Comparison of ENCODE assay signal across 26 cellular contexts in genomic region chrX:94123062-94123461, GRCh38.
DNase-seq lines count a peak whose midpoint lies in the region; ATAC-seq, FAIRE-seq and TF ChIP-seq lines count a peak whose summit lies in the region.
"Had no signal": no experiment of that assay in that cellular context is flagged by ENCODE, and none has a peak within 500 bp of the region (broad histone marks: within the 10 kb centered on the region; RNA-seq: fewer than 3 reads in every experiment).

No MANE protein-coding gene starts in this region.

- intact Hi-C loops in prostate gland (cut with DNase I): no loop called here

- H3K9me3 ChIP-seq in MM.1S (replicated peaks; ENCODE audit: insufficient read depth, low read length) (no peaks in the 10 kb centered on the region), prostate gland (no peaks in the 10 kb centered on the region)
- H3K9me3 ChIP-seq: HAP-1 had no signal

- H3F3A ChIP-seq in MM.1S (ENCODE audit: insufficient read depth, low read length): no peaks in the 10 kb centered on the region

- CTCF ChIA-PET in RWPE1 (lab: Yijun Ruan, JAX): no interaction called here

- H3K9ac ChIP-seq in MM.1S (ENCODE audit: low read length): no peak overlapping the region

- no peak for TF ChIP-seq POLR2A in prostate gland (IDR thresholded peaks at IDR 0.05)

- 83% methylated on average over 2 of the region's 2 CpGs for WGBS in prostate gland

- H3K36me3 ChIP-seq in MM.1S (replicated peaks; ENCODE audit: insufficient read depth, low read length) (no peaks in the 10 kb centered on the region), bronchial epithelial cell (ENCODE audit: control insufficient read depth, insufficient read depth, low read length) (no peaks in the 10 kb centered on the region), prostate gland (no peaks in the 10 kb centered on the region)
- H3K36me3 ChIP-seq: HAP-1 had no signal

- no peak overlapping the region for H3K4me2 ChIP-seq in MM.1S (ENCODE audit: low read depth, low read length)
- H3K4me2 ChIP-seq: GM23338 had no signal

- no peak for FAIRE-seq in bronchial epithelial cell (lab: Jason Lieb, UNC)
- FAIRE-seq: G401.6 had no signal

- DNase-seq in MM.1S: peak; percentile 7
- peak; percentile 1 for DNase-seq in RWPE1 (ENCODE audit: low spot score)
- peak; percentile 18 for DNase-seq in bronchial epithelial cell (ENCODE audit: low read depth)
- DNase-seq in SIG-M5 treated with dmso at 0.1 percent for 504 hours (lab: John Stamatoyannopoulos, UW; ENCODE audit: unreplicated experiment): no peak
- DNase-seq in prostate gland (ENCODE audit: low spot score): no peak
- DNase-seq in SKM-1 (lab: John Stamatoyannopoulos, UW; ENCODE audit: unreplicated experiment): no peak
- DNase-seq: C1 segment of cervical spinal cord; CD4-positive, alpha-beta memory T cell; COR-L47; HFFc6; IMR-90; KG1; NCI-H1092 treated with DMSO at 0.1 percent for 48 hours; NCI-H1436; NCI-H187; NCI-H2081 treated with DMSO at 0.1 percent for 48 hours; NCI-H2171; NCI-H226; NCI-H510A; NCI-H69; SHP77; SW 1271 had no signal

- H3K4me1 ChIP-seq in MM.1S (ENCODE audit: low read length) (no peaks in the 10 kb centered on the region), prostate gland (replicated peaks) (no peaks in the 10 kb centered on the region)
- H3K4me1 ChIP-seq: HAP-1 had no signal

- H3K79me2 ChIP-seq in MM.1S (ENCODE audit: low read length): no peaks in the 10 kb centered on the region

- ATAC-seq in SK-N-SH treated with all-trans-retinoic acid at 6 μM for 48 hours: no peak
- ATAC-seq: GM23338 had no signal

- no peak overlapping the region for H3K4me3 ChIP-seq in MM.1S (ENCODE audit: low read length)
- no peak overlapping the region for H3K4me3 ChIP-seq in bronchial epithelial cell (ENCODE audit: low read depth, low read length)
- H3K4me3 ChIP-seq in prostate gland: no peak overlapping the region
- H3K4me3 ChIP-seq: GM23338, HAP-1 had no signal

- H3K27ac ChIP-seq in MM.1S (ENCODE audit: low read length) (no peak overlapping the region), RWPE1 (no peak overlapping the region), prostate gland (no peak overlapping the region)

- H2AFZ ChIP-seq in MM.1S (ENCODE audit: low read length): no peak overlapping the region
- H2AFZ ChIP-seq: GM23338 had no signal

- no peaks in the 10 kb centered on the region for H3K9me2 ChIP-seq in MM.1S (replicated peaks; ENCODE audit: insufficient read depth, low read length)

- TF ChIP-seq CTCF in MM.1S (IDR thresholded peaks at IDR 0.05; ENCODE audit: low read length) (no peak), RWPE1 (conservative IDR thresholded peaks at IDR 0.05; ENCODE audit: low read depth) (no peak), bronchial epithelial cell (IDR thresholded peaks at IDR 0.05; ENCODE audit: insufficient read depth, low read length, severe bottlenecking) (no peak), prostate gland (IDR thresholded peaks at IDR 0.05) (no peak)

- no peaks in the 10 kb centered on the region for H4K20me1 ChIP-seq in MM.1S (ENCODE audit: insufficient read depth, low read length)

- H3K27me3 ChIP-seq in MM.1S (replicated peaks; ENCODE audit: insufficient read depth, low read length): no peaks in the 10 kb centered on the region
- no peaks in the 10 kb centered on the region for H3K27me3 ChIP-seq in bronchial epithelial cell (ENCODE audit: control insufficient read depth, insufficient read depth, low read length)
- H3K27me3 ChIP-seq in prostate gland (replicated peaks; ENCODE audit: insufficient read depth): no peaks in the 10 kb centered on the region

- POLR2A ChIA-PET in RWPE1 (lab: Yijun Ruan, JAX; ENCODE audit: low non-redundant PET): no interaction called here

TF ChIP-seq in SK-N-SH treated with all-trans-retinoic acid at 6 μM for 48 hours, 23 proteins besides CTCF, POLR2A, EP300 and RAD21:
- TF ChIP-seq CSDC2 (CRISPR knock-in tag; IDR thresholded peaks at IDR 0.05): no peak
- TF ChIP-seq, protein P1, sequence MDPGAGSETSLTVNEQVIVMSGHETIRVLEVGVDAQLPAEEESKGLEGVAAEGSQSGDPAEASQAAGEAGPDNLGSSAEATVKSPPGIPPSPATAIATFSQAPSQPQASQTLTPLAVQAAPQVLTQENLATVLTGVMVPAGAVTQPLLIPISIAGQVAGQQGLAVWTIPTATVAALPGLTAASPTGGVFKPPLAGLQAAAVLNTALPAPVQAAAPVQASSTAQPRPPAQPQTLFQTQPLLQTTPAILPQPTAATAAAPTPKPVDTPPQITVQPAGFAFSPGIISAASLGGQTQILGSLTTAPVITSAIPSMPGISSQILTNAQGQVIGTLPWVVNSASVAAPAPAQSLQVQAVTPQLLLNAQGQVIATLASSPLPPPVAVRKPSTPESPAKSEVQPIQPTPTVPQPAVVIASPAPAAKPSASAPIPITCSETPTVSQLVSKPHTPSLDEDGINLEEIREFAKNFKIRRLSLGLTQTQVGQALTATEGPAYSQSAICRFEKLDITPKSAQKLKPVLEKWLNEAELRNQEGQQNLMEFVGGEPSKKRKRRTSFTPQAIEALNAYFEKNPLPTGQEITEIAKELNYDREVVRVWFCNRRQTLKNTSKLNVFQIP (CRISPR knock-in tag; IDR thresholded peaks at IDR 0.05; ENCODE audit: borderline replicate concordance, low read depth): no peak
- TF ChIP-seq ZFP3 (CRISPR knock-in tag; IDR thresholded peaks at IDR 0.05): no peak
- no peak for TF ChIP-seq ZFP30 (CRISPR knock-in tag; IDR thresholded peaks at IDR 0.05)
- no peak for TF ChIP-seq PATZ1 (CRISPR knock-in tag; IDR thresholded peaks at IDR 0.05; ENCODE audit: borderline replicate concordance)
- no peak for TF ChIP-seq PPARA (CRISPR knock-in tag; IDR thresholded peaks at IDR 0.05; ENCODE audit: borderline replicate concordance)
- TF ChIP-seq CREB5 (CRISPR knock-in tag; IDR thresholded peaks at IDR 0.05; ENCODE audit: low read depth): no peak
- TF ChIP-seq ARNTL (CRISPR knock-in tag; IDR thresholded peaks at IDR 0.05; ENCODE audit: borderline replicate concordance, low read depth): no peak
- no peak for TF ChIP-seq RARB (CRISPR knock-in tag; IDR thresholded peaks at IDR 0.05)
- no peak for TF ChIP-seq BACH2 (CRISPR knock-in tag; IDR thresholded peaks at IDR 0.05; ENCODE audit: borderline replicate concordance)
- no peak for TF ChIP-seq ISL1 (CRISPR knock-in tag; IDR thresholded peaks at IDR 0.05)
- no peak for TF ChIP-seq ZC3H10 (CRISPR knock-in tag; IDR thresholded peaks at IDR 0.05)
- TF ChIP-seq ZNF8 (CRISPR knock-in tag; IDR thresholded peaks at IDR 0.05): no peak
- TF ChIP-seq ZNF70 (CRISPR knock-in tag; IDR thresholded peaks at IDR 0.05): no peak
- no peak for TF ChIP-seq ZNF565 (CRISPR knock-in tag; conservative IDR thresholded peaks at IDR 0.05; ENCODE audit: low read depth)
- TF ChIP-seq SNAI2 (CRISPR knock-in tag; IDR thresholded peaks at IDR 0.05): no peak
- TF ChIP-seq GLIS3 (CRISPR knock-in tag; IDR thresholded peaks at IDR 0.05): no peak

Comparison
In these comparisons a context has a peak if more than half of its experiments do, and no peak if none do; other contexts are left out.
1. DNase-seq: peak in MM.1S (single experiment), RWPE1 (single experiment) and bronchial epithelial cell (single experiment); none in SIG-M5 treated with dmso at 0.1 percent for 504 hours (single experiment), prostate gland (single experiment) and SKM-1 (single experiment).